ENCODE assay signal across 8 cellular contexts in the genomic region with DNA sequence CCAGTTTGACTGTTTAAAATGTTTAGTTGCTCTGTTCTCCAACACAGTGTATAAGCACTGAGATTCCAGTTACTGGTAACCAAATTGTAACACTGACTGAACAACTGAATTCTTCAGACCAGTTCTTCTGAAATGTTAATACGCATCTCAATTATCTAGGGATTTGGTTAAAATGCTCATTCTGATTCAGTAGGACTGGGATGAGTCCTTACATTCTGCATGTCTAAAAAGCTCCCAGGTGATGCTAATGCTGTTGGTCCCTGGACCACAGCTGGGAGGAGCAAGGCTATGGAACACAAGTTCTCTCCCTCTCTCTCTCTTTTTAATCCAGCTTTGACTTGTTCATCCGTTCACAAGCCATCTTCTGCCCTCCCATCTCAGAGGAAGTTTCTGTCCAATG.
"Had no signal": no experiment of that assay in that cellular context is flagged by ENCODE, and none has a peak within 500 bp of the region (broad histone marks: within the 10 kb centered on the region; RNA-seq: fewer than 3 reads in every experiment).

No MANE protein-coding gene starts in this region.

- H3K36me3 Mint-ChIP-seq: IgD-negative memory B cell had no signal

- H3K27me3 Mint-ChIP-seq: IgD-negative memory B cell had no signal

- H3K4me3 Mint-ChIP-seq: H9, HFFc6, IgD-negative memory B cell had no signal

- H3K27ac Mint-ChIP-seq: H9, HFFc6, IgD-negative memory B cell had no signal

- ATAC-seq: HCT116, HepG2 had no signal

- H3K4me1 Mint-ChIP-seq: IgD-negative memory B cell had no signal

- H3K4me3 ChIP-seq: GM23248 had no signal

- H3K27ac ChIP-seq: GM23248, HL-60 had no signal

- H3K9me3 Mint-ChIP-seq: H9, HFFc6 had no signal

- DNase-seq: GM23248, H9, HFFc6, KBM-7 had no signal
